21 cellular contexts compared by ENCODE assay signal in the genomic region with DNA sequence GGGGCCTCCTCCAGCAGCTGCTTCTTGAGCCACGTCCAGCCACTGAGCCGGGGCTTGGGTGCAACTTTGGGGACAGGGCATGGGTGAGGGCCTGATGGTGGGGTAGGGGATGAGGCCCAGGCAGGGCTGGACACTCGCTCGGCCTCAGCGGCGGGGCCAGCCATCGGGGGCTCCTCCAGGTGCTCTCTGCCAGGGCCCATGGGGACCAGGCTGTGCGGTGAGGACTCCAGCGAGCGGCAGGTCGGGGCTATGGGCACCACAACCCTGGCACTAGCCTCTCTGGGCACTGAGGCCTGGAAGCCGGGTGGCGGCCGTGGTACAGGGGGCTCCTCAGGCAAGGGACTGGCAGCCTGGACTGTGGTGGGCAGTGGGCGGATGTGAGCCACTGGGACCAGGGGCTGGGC. TPM values are rescaled to one million over a fixed set of nuclear protein-coding genes. Genes with fewer than 3 reads are reported as not detected.
DNase-seq lines count a peak whose midpoint lies in the region; ATAC-seq, FAIRE-seq and TF ChIP-seq lines count a peak whose summit lies in the region.
"Had no signal": no experiment of that assay in that cellular context is flagged by ENCODE, and none has a peak within 500 bp of the region (broad histone marks: within the 10 kb centered on the region; RNA-seq: fewer than 3 reads in every experiment).

No MANE protein-coding gene starts in this region.

- H3K27me3 Mint-ChIP-seq in CD14-positive monocyte (ENCODE audit: low read depth in 3 of 3) (peaks cover 18 to 52% (median 25%) of the 10 kb centered on the region in 3 donors), osteocyte (ENCODE audit: unreplicated experiment) (no peaks in the 10 kb centered on the region), mesothelial cell of epicardium (ENCODE audit: low read depth) (peaks cover 4% of the 10 kb centered on the region)
- H3K27me3 Mint-ChIP-seq in activated naive CD8-positive, alpha-beta T cell treated with anti-CD3 and anti-CD28 coated beads for 36 hours: no peaks in the 10 kb centered on the region

- H3K36me3 Mint-ChIP-seq in CD14-positive monocyte (peaks cover 3% of the 10 kb centered on the region in 2 donors), osteocyte (ENCODE audit: unreplicated experiment) (peaks cover 7% of the 10 kb centered on the region), mesothelial cell of epicardium (no peaks in the 10 kb centered on the region)
- peaks cover 21% of the 10 kb centered on the region for H3K36me3 Mint-ChIP-seq in activated naive CD8-positive, alpha-beta T cell treated with anti-CD3 and anti-CD28 coated beads for 36 hours

- TF ChIP-seq POLR2A in GM12892 (IDR thresholded peaks at IDR 0.05; ENCODE audit: low read depth, low read length): no peak

- peak; percentile 45 for DNase-seq in CD14-positive monocyte (ENCODE audit: low spot score)
- peak; percentile 22 for DNase-seq in GM12892 (ENCODE audit: insufficient read length)
- peak; percentile 34 for DNase-seq in activated naive CD8-positive, alpha-beta T cell treated with anti-CD3 and anti-CD28 coated beads for 36 hours
- DNase-seq in posterior vena cava (ENCODE audit: low spot score): peak; percentile 78
- no peak for DNase-seq in DMS79 (lab: John Stamatoyannopoulos, UW)
- no peak for DNase-seq in osteocyte (ENCODE audit: extremely low spot score, unreplicated experiment)
- DNase-seq in mesothelial cell of epicardium (ENCODE audit: low spot score in 2 of 2, unreplicated experiment in 2 of 2): no peak
- DNase-seq: amniotic stem cell, midbrain, MM.1S, NCI-H1930, NCI-H526, RPMI8226, T1000, thyroid gland had no signal

- intact Hi-C loops in CD14-positive monocyte (cut with micrococcal nuclease) (loop anchor here (2.0 to 10.0 kb wide), 3 partner anchors 17 to 265 kb away; a partner anchor contains a TSS), posterior vena cava (cut with DNase I) (loop anchor here in 1 of 2 donors (10.0 kb wide), 1 partner anchor 265 kb away; no protein-coding TSS in a partner anchor)

- H3K27ac Mint-ChIP-seq in CD14-positive monocyte (no peak overlapping the region), osteocyte (ENCODE audit: unreplicated experiment) (no peak overlapping the region), mesothelial cell of epicardium (no peak overlapping the region)
- peak overlapping the region; percentile 82 for H3K27ac Mint-ChIP-seq in activated naive CD8-positive, alpha-beta T cell treated with anti-CD3 and anti-CD28 coated beads for 36 hours
- H3K27ac Mint-ChIP-seq: progenitor cell of endocrine pancreas had no signal

- no peak for ATAC-seq in GM18873 (IDR thresholded peaks at IDR 0.05; ENCODE audit: low FRiP score, unreplicated experiment)

- H3K4me3 Mint-ChIP-seq in CD14-positive monocyte: peak overlapping the region in 1 of 2 donors; percentile 30
- peak overlapping the region; percentile 81 for H3K4me3 Mint-ChIP-seq in activated naive CD8-positive, alpha-beta T cell treated with anti-CD3 and anti-CD28 coated beads for 36 hours
- no peak overlapping the region for H3K4me3 Mint-ChIP-seq in osteocyte (ENCODE audit: unreplicated experiment)
- no peak overlapping the region for H3K4me3 Mint-ChIP-seq in mesothelial cell of epicardium

- TF ChIP-seq CTCF in CD14-positive monocyte (IDR thresholded peaks at IDR 0.05) (no peak), osteocyte (IDR thresholded peaks at IDR 0.05) (no peak), mesothelial cell of epicardium (IDR thresholded peaks at IDR 0.05; ENCODE audit: unreplicated experiment) (no peak)

- H3K4me1 Mint-ChIP-seq in CD14-positive monocyte: peaks cover 19% of the 10 kb centered on the region
- peaks cover 22% of the 10 kb centered on the region for H3K4me1 Mint-ChIP-seq in activated naive CD8-positive, alpha-beta T cell treated with anti-CD3 and anti-CD28 coated beads for 36 hours
- H3K4me1 Mint-ChIP-seq in osteocyte (ENCODE audit: unreplicated experiment): peaks cover 2% of the 10 kb centered on the region
- peaks cover 7% of the 10 kb centered on the region for H3K4me1 Mint-ChIP-seq in mesothelial cell of epicardium

- H3K9me3 Mint-ChIP-seq in CD14-positive monocyte (peaks cover 0 to 23% (median 7%) of the 10 kb centered on the region in 7 donors), osteocyte (ENCODE audit: unreplicated experiment) (no peaks in the 10 kb centered on the region), mesothelial cell of epicardium (no peaks in the 10 kb centered on the region)
- H3K9me3 Mint-ChIP-seq in activated naive CD8-positive, alpha-beta T cell treated with anti-CD3 and anti-CD28 coated beads for 36 hours: no peaks in the 10 kb centered on the region

- FAIRE-seq in GM12892 (lab: Jason Lieb, UNC): no peak
- FAIRE-seq: HTR-8/SVneo had no signal

RNA-seq across cellular contexts. Expression of a gene that starts 2.2 kb away (rescaled TPM):
- not detected for polyA plus RNA-seq in CD14-positive monocyte
- 2.0 TPM for polyA plus RNA-seq in GM12892 (2012; ENCODE audit: missing spikeins)
- under 1 TPM; 0.20 to 0.31 TPM for total RNA-seq in activated naive CD8-positive, alpha-beta T cell treated with anti-CD3 and anti-CD28 coated beads for 36 hours
- total RNA-seq in posterior vena cava (under 1 TPM in 1 of 2 donors, not detected in 1; 0.14 TPM), osteocyte (not detected in 2 replicates), mesothelial cell of epicardium (not detected in 3 replicates)
- total RNA-seq: G401, glomerular endothelial cell, progenitor cell of endocrine pancreas, thyroid gland had no signal

RNA-seq across cellular contexts. Expression of a gene that starts 30.0 kb away (rescaled TPM):
- not detected for polyA plus RNA-seq in CD14-positive monocyte
- polyA plus RNA-seq in GM12892 (2012; ENCODE audit: missing spikeins): 0.74 TPM
- under 1 TPM; 0.50 to 0.54 TPM for total RNA-seq in activated naive CD8-positive, alpha-beta T cell treated with anti-CD3 and anti-CD28 coated beads for 36 hours
- total RNA-seq in posterior vena cava: 10 to 100 TPM; 17.9 to 45.3 TPM
- total RNA-seq in osteocyte: 2.6 and 4.4 TPM in 2 replicates
- 15.2 to 19.0 TPM (median 18.0 TPM) in 3 replicates for total RNA-seq in mesothelial cell of epicardium
- total RNA-seq: G401, glomerular endothelial cell, progenitor cell of endocrine pancreas had no signal

RNA-seq across cellular contexts. Expression of a gene that starts 36.6 kb away (rescaled TPM):
- 100 to 1,000 TPM; 542 to 646 TPM for polyA plus RNA-seq in CD14-positive monocyte
- polyA plus RNA-seq in GM12892 (2012; ENCODE audit: missing spikeins): 302 TPM
- 100 to 1,000 TPM; 147 to 148 TPM for total RNA-seq in activated naive CD8-positive, alpha-beta T cell treated with anti-CD3 and anti-CD28 coated beads for 36 hours
- total RNA-seq in posterior vena cava: 100 to 1,000 TPM in 1 of 2 donors, 10 to 100 TPM in 1; 39.1 to 122 TPM
- 26.9 and 29.5 TPM in 2 replicates for total RNA-seq in osteocyte
- 4.9 to 5.2 TPM (median 4.9 TPM) in 3 replicates for total RNA-seq in mesothelial cell of epicardium
- total RNA-seq: progenitor cell of endocrine pancreas had no signal

RNA-seq across cellular contexts. Expression of a gene that starts 50.7 kb away (rescaled TPM):
- polyA plus RNA-seq in CD14-positive monocyte: 10 to 100 TPM; 11.4 to 11.7 TPM
- 0.76 TPM for polyA plus RNA-seq in GM12892 (2012; ENCODE audit: missing spikeins)
- total RNA-seq in activated naive CD8-positive, alpha-beta T cell treated with anti-CD3 and anti-CD28 coated beads for 36 hours: under 1 TPM in 1 of 2 experiments, not detected in 1; 0.31 TPM
- total RNA-seq in posterior vena cava (1 to 10 TPM; 1.0 to 1.3 TPM), osteocyte (1.0 and 1.1 TPM in 2 replicates), mesothelial cell of epicardium (0.59 to 1.3 TPM in 2 of 3 replicates, not detected in the other)
- total RNA-seq: G401, glomerular endothelial cell, thyroid gland had no signal

RNA-seq across cellular contexts. Expression of a gene that starts 54.7 kb away (rescaled TPM):
- not detected for polyA plus RNA-seq in CD14-positive monocyte
- polyA plus RNA-seq in GM12892 (2012; ENCODE audit: missing spikeins): 0.38 TPM
- total RNA-seq in activated naive CD8-positive, alpha-beta T cell treated with anti-CD3 and anti-CD28 coated beads for 36 hours: not detected
- total RNA-seq in posterior vena cava (not detected), osteocyte (5.0 and 6.2 TPM in 2 replicates), mesothelial cell of epicardium (1.2 to 2.1 TPM (median 1.9 TPM) in 3 replicates)
- total RNA-seq: activated CD8-positive, alpha-beta memory T cell treated with anti-CD3 and anti-CD28 coated beads for 36 hours; G401; glomerular endothelial cell; thyroid gland had no signal

Comparison
In these comparisons a context has a peak if more than half of its experiments do, and no peak if none do; other contexts are left out.
1. DNase-seq: peak in CD14-positive monocyte (single experiment), GM12892 (single experiment), activated naive CD8-positive, alpha-beta T cell treated with anti-CD3 and anti-CD28 coated beads for 36 hours (single experiment) and posterior vena cava (single experiment); none in DMS79 (single experiment), osteocyte (single experiment) and mesothelial cell of epicardium (0 of 2).